ENCODE assay signal across 2 cellular contexts in genomic region chr2:212709287-212709686, GRCh38.
TF ChIP-seq lines count a peak whose summit lies in the region.

No MANE protein-coding gene starts in this region.

TF ChIP-seq in SK-N-SH, 30 proteins besides CTCF, POLR2A, EP300 and RAD21 (continued from another document):
- TF ChIP-seq MEF2A (IDR thresholded peaks at IDR 0.05; ENCODE audit: borderline replicate concordance, low read depth), result no peak
- no peak for TF ChIP-seq TEAD4 (IDR thresholded peaks at IDR 0.05; ENCODE audit: borderline replicate concordance, insufficient read depth)
- TF ChIP-seq IRF3 (IDR thresholded peaks at IDR 0.05; ENCODE audit: low read depth, low read length), result no peak
- TF ChIP-seq NFIC (IDR thresholded peaks at IDR 0.05; ENCODE audit: borderline replicate concordance), result no peak
- no peak for TF ChIP-seq FOXJ3 (CRISPR knock-in tag; IDR thresholded peaks at IDR 0.05)
- no peak for TF ChIP-seq ELF1 (IDR thresholded peaks at IDR 0.05)
- TF ChIP-seq JUND (IDR thresholded peaks at IDR 0.05), result no peak
- no peak for TF ChIP-seq SIN3A (IDR thresholded peaks at IDR 0.05; ENCODE audit: borderline replicate concordance, low read depth, low read length)
- TF ChIP-seq TAF1 (IDR thresholded peaks at IDR 0.05; ENCODE audit: borderline replicate concordance, low read depth, low read length), result no peak
- no peak for TF ChIP-seq POLR2AphosphoS5 (IDR thresholded peaks at IDR 0.05; ENCODE audit: low read depth, low read length)
- TF ChIP-seq GABPA (IDR thresholded peaks at IDR 0.05; ENCODE audit: low read depth), result no peak
- TF ChIP-seq YY1 (IDR thresholded peaks at IDR 0.05; ENCODE audit: low read depth), result no peak
- no peak for TF ChIP-seq RFX5 (IDR thresholded peaks at IDR 0.05; ENCODE audit: low read length)

TF ChIP-seq in SK-N-SH treated with all-trans-retinoic acid at 6 μM for 48 hours, 23 proteins besides CTCF, POLR2A, EP300 and RAD21 (continued from another document):
- no peak for TF ChIP-seq CSRNP3 (CRISPR knock-in tag; IDR thresholded peaks at IDR 0.05)
- TF ChIP-seq GLIS3 (CRISPR knock-in tag; IDR thresholded peaks at IDR 0.05), result no peak
